ENCODE assay signal across 8 cellular contexts in the genomic region with DNA sequence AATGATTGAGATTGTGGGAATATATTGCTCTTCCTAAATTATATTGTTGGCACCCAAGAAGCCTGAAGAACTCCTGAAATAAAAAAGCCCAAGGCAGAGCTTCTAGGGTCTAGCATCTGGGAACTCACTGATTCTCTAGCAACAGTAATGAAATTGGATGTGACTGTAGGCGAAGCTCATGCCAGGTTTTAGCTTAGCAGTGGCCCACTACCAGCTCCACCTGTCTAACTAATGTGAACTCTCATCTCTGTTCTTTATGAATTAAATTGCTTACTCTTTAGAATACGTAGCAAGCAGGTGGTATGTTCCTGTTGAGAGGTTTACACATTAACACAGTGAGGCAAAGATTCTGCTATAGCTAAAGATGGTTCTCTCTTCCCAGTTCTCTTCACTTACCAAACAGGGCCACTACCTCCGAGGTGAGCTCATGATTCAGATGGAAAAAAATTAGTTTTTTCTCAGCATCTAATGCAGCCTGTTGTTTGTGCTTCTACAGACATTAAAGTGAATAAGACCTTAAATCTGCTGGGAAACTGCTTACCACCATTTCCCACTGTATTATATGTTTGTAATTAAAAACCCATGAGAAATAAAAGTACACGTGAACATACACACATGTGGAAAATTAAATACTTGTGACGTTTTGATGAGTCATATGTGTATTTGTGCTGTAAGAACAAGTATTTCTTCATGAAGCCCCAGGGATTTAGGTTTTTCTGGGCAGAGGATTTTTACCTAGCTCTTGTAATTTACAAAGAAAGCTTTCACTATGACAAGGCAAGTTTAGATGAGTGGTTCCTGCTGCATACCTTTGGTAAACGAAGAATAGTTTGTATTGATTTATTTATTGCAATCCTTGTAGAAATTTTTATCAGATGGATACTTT.
A peak's percentile ranks its signal among the peaks of the same experiment; 100 is the strongest.
DNase-seq lines count a peak whose midpoint lies in the region; ATAC-seq and TF ChIP-seq lines count a peak whose summit lies in the region.

No MANE protein-coding gene starts in this region.

- peak; percentile 21 for DNase-seq in GM10266 (ENCODE audit: extremely low spot score)
- peak; percentile 39 for DNase-seq in cerebellum (ENCODE audit: low spot score)
- DNase-seq in SHP77 (lab: John Stamatoyannopoulos, UW): no peak
- DNase-seq in Right ventricle myocardium inferior (ENCODE audit: missing footprints): no peak
- no peak for DNase-seq in germinal center (ENCODE audit: low spot score)
- DNase-seq in upper lobe of right lung: no peak

- H3K36me3 ChIP-seq in upper lobe of right lung: no peaks in the 10 kb centered on the region

- H3K9me3 ChIP-seq in upper lobe of right lung: no peaks in the 10 kb centered on the region

- intact Hi-C loops in Right ventricle myocardium inferior (cut with DNase I): no loop called here
- intact Hi-C loops in upper lobe of right lung (cut with DNase I): no loop called here

- H3K4me3 ChIP-seq in upper lobe of right lung: no peak overlapping the region

- TF ChIP-seq CTCF in GM10266 (IDR thresholded peaks at IDR 0.05; ENCODE audit: control insufficient read depth, insufficient read depth, low read depth, missing control alignments) (no peak), upper lobe of right lung (IDR thresholded peaks at IDR 0.05) (no peak)

- H3K4me1 ChIP-seq in upper lobe of right lung: peaks cover 3% of the 10 kb centered on the region

- no peaks in the 10 kb centered on the region for H3K27me3 ChIP-seq in upper lobe of right lung

- H3K27ac ChIP-seq in upper lobe of right lung: no peak overlapping the region

- ATAC-seq in GM21528 (IDR thresholded peaks at IDR 0.05; ENCODE audit: low FRiP score, unreplicated experiment) (peak; percentile 54), HG03442 (IDR thresholded peaks at IDR 0.05; ENCODE audit: unreplicated experiment) (peak; percentile 72), Right ventricle myocardium inferior (no peak), upper lobe of right lung (no peak)

Comparison
In these comparisons a context has a peak if more than half of its experiments do, and no peak if none do; other contexts are left out.
1. DNase-seq: peak in GM10266 (single experiment) and cerebellum (single experiment); none in SHP77 (0 of 2), Right ventricle myocardium inferior (single experiment), germinal center (single experiment) and upper lobe of right lung (single experiment).
2. ATAC-seq: peak in GM21528 (single experiment) and HG03442 (single experiment); none in Right ventricle myocardium inferior (single experiment) and upper lobe of right lung (single experiment).